ENCODE assay signal across 13 cellular contexts in genomic region chr3:139588450-139588849, GRCh38. TPM values are rescaled to one million over a fixed set of nuclear protein-coding genes. Genes with fewer than 3 reads are reported as not detected.
A peak's percentile ranks its signal among the peaks of the same experiment; 100 is the strongest.
DNase-seq lines count a peak whose midpoint lies in the region; ATAC-seq, FAIRE-seq and TF ChIP-seq lines count a peak whose summit lies in the region.
"Had no signal": no experiment of that assay in that cellular context is flagged by ENCODE, and none has a peak within 500 bp of the region (broad histone marks: within the 10 kb centered on the region; RNA-seq: fewer than 3 reads in every experiment).

No MANE protein-coding gene starts in this region.

- H4K20me1 ChIP-seq in neural progenitor cell (ENCODE audit: low read depth) = no peaks in the 10 kb centered on the region

- no peak overlapping the region for H3K9ac ChIP-seq in neural progenitor cell

- H3K4me1 ChIP-seq in neural progenitor cell = no peaks in the 10 kb centered on the region
- H3K4me1 ChIP-seq in CD8-positive, alpha-beta T cell (ENCODE audit: insufficient read depth, low read length) = no peaks in the 10 kb centered on the region

- H3F3A ChIP-seq in neural progenitor cell (ENCODE audit: low read depth) = no peaks in the 10 kb centered on the region

- no peaks in the 10 kb centered on the region for H3K79me2 ChIP-seq in neural progenitor cell (ENCODE audit: low read depth)

- H3K9me3 ChIP-seq in neural progenitor cell (ENCODE audit: low read depth) = no peaks in the 10 kb centered on the region
- no peaks in the 10 kb centered on the region for H3K9me3 ChIP-seq in CD8-positive, alpha-beta T cell (ENCODE audit: low read length)

- no peak for ATAC-seq in CD8-positive, alpha-beta T cell
- ATAC-seq in HG02678 (IDR thresholded peaks at IDR 0.05; ENCODE audit: unreplicated experiment) = no peak
- ATAC-seq: stimulated activated memory B cell treated with anti-CD40 and anti-IgM and Interleukin-4, amounts not matched to agents 10 μg/mL and 1 μg/mL and 100 μg/mL, for 72 hours had no signal

- CTCF ChIA-PET in CD8-positive, alpha-beta T cell (lab: Charles Lee) = no interaction called here

- no peaks in the 10 kb centered on the region for H3K27me3 Mint-ChIP-seq in neural progenitor cell (ENCODE audit: insufficient read depth, low read depth)
- no peaks in the 10 kb centered on the region for H3K27me3 Mint-ChIP-seq in CD8-positive, alpha-beta T cell (ENCODE audit: low read depth)
- H3K27me3 Mint-ChIP-seq: activated naive CD8-positive, alpha-beta T cell; stimulated activated memory B cell treated with anti-CD40 and anti-IgM and Interleukin-4, amounts not matched to agents 10 μg/mL and 1 μg/mL and 100 μg/mL, for 72 hours had no signal

- TF ChIP-seq CTCF in bronchial epithelial cell (IDR thresholded peaks at IDR 0.05; ENCODE audit: insufficient read depth, low read length, severe bottlenecking) = peak; percentile 66
- peak; percentile 57 for TF ChIP-seq CTCF in neural progenitor cell (IDR thresholded peaks at IDR 0.05)
- no peak for TF ChIP-seq CTCF in CD8-positive, alpha-beta T cell (IDR thresholded peaks at IDR 0.05)

- H3K36me3 ChIP-seq in bronchial epithelial cell (ENCODE audit: control insufficient read depth, insufficient read depth, low read length) = no peaks in the 10 kb centered on the region
- no peaks in the 10 kb centered on the region for H3K36me3 ChIP-seq in neural progenitor cell
- H3K36me3 ChIP-seq in CD8-positive, alpha-beta T cell (ENCODE audit: insufficient read depth, low read length) = no peaks in the 10 kb centered on the region

- H3K36me3 Mint-ChIP-seq in neural progenitor cell = no peaks in the 10 kb centered on the region
- peaks cover 3% of the 10 kb centered on the region for H3K36me3 Mint-ChIP-seq in CD8-positive, alpha-beta T cell
- H3K36me3 Mint-ChIP-seq: stimulated activated memory B cell treated with anti-CD40 and anti-IgM and Interleukin-4, amounts not matched to agents 10 μg/mL and 1 μg/mL and 100 μg/mL, for 72 hours had no signal

- peaks cover 4% of the 10 kb centered on the region for H3K9me3 Mint-ChIP-seq in neural progenitor cell
- peaks cover 2% of the 10 kb centered on the region for H3K9me3 Mint-ChIP-seq in CD8-positive, alpha-beta T cell

- H3K4me1 Mint-ChIP-seq in neural progenitor cell = no peaks in the 10 kb centered on the region
- H3K4me1 Mint-ChIP-seq in CD8-positive, alpha-beta T cell (ENCODE audit: low read depth) = no peaks in the 10 kb centered on the region

- no peak overlapping the region for H3K4me3 Mint-ChIP-seq in neural progenitor cell
- no peak overlapping the region for H3K4me3 Mint-ChIP-seq in CD8-positive, alpha-beta T cell
- H3K4me3 Mint-ChIP-seq: activated naive CD8-positive, alpha-beta T cell; stimulated activated memory B cell treated with anti-CD40 and anti-IgM and Interleukin-4, amounts not matched to agents 10 μg/mL and 1 μg/mL and 100 μg/mL, for 72 hours had no signal

- H3K27me3 ChIP-seq in bronchial epithelial cell (ENCODE audit: control insufficient read depth, insufficient read depth, low read length) = no peaks in the 10 kb centered on the region
- H3K27me3 ChIP-seq in neural progenitor cell = peaks cover 4% of the 10 kb centered on the region
- H3K27me3 ChIP-seq in CD8-positive, alpha-beta T cell (ENCODE audit: insufficient read depth, low read length) = no peaks in the 10 kb centered on the region

- no peak overlapping the region for H3K4me2 ChIP-seq in neural progenitor cell

- H3K27ac ChIP-seq in neural progenitor cell = no peak overlapping the region
- H3K27ac ChIP-seq in CD8-positive, alpha-beta T cell (ENCODE audit: low read depth, low read length) = no peak overlapping the region

- POLR2A ChIA-PET in CD8-positive, alpha-beta T cell (lab: Charles Lee) = no interaction called here

- no peak overlapping the region for H2AFZ ChIP-seq in neural progenitor cell (replicated peaks)

- peak; percentile 41 to 59 for DNase-seq in NCI-H2081 (lab: John Stamatoyannopoulos, UW)
- DNase-seq in NCI-H2081 treated with DMSO at 0.1 percent for 48 hours (lab: John Stamatoyannopoulos, UW) = no peak
- peak; percentile 54 for DNase-seq in NCI-H187 treated with DMSO at 0.1 percent for 48 hours (lab: John Stamatoyannopoulos, UW)
- peak; percentile 40 for DNase-seq in bronchial epithelial cell (ENCODE audit: low read depth)
- DNase-seq in neural progenitor cell (ENCODE audit: low spot score) = peak; percentile 73
- DNase-seq in CD8-positive, alpha-beta T cell = no peak
- no peak for DNase-seq in globus pallidus (ENCODE audit: low spot score)

- H3K27ac Mint-ChIP-seq in neural progenitor cell = no peak overlapping the region
- H3K27ac Mint-ChIP-seq in CD8-positive, alpha-beta T cell = no peak overlapping the region
- H3K27ac Mint-ChIP-seq: activated naive CD8-positive, alpha-beta T cell; stimulated activated memory B cell treated with anti-CD40 and anti-IgM and Interleukin-4, amounts not matched to agents 10 μg/mL and 1 μg/mL and 100 μg/mL, for 72 hours had no signal

- intact Hi-C loops in CD8-positive, alpha-beta T cell (cut with DNase I, micrococcal nuclease) = no loop called here

- H3K4me3 ChIP-seq in bronchial epithelial cell (ENCODE audit: low read depth, low read length) (no peak overlapping the region), neural progenitor cell (no peak overlapping the region)
- H3K4me3 ChIP-seq in CD8-positive, alpha-beta T cell (ENCODE audit: low read depth, low read length) = no peak overlapping the region
- H3K4me3 ChIP-seq: lung had no signal

- FAIRE-seq in bronchial epithelial cell (lab: Jason Lieb, UNC) = no peak
- FAIRE-seq: endothelial cell of umbilical vein had no signal

RNA-seq across cellular contexts. Expression of gene RBP1, which starts 48.9 kb away (rescaled TPM):
- total RNA-seq in bronchial epithelial cell (69.5 and 187 TPM in 2 replicates), neural progenitor cell (ENCODE audit: low replicate concordance) (4.0 and 11.5 TPM in 2 replicates)
- not detected for total RNA-seq in CD8-positive, alpha-beta T cell
- total RNA-seq: NCI-H460 had no signal

Comparison
In these comparisons a context has a peak if more than half of its experiments do, and no peak if none do; other contexts are left out.
1. DNase-seq: peak in NCI-H2081 (2 of 2), NCI-H187 treated with DMSO at 0.1 percent for 48 hours (single experiment), bronchial epithelial cell (single experiment) and neural progenitor cell (single experiment); none in NCI-H2081 treated with DMSO at 0.1 percent for 48 hours (single experiment), CD8-positive, alpha-beta T cell (0 of 7) and globus pallidus (single experiment).